ENCODE assay signal across 22 cellular contexts in the genomic region with DNA sequence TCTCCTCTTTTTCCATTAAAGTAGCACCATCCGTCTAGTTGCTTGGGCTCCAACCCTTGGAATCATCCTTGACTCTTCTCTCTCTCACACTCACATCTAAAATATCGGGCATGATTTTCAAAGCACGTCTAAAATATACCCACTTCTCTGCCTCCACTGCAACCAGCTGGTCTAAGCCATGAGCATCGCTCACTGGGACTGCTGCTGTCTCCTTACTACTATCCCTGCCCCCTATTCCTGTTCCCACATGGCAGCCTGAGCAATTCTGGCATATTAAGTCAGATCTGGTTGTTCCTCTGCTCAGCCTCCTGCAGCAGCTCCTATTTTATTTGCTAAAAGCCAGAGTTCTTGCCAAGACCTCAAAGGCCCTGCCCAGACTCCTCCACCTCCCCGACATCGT. TPM values are rescaled to one million over a fixed set of nuclear protein-coding genes. Genes with fewer than 3 reads are reported as not detected.
DNase-seq lines count a peak whose midpoint lies in the region; ATAC-seq and TF ChIP-seq lines count a peak whose summit lies in the region.
"Had no signal": no experiment of that assay in that cellular context is flagged by ENCODE, and none has a peak within 500 bp of the region (broad histone marks: within the 10 kb centered on the region; RNA-seq: fewer than 3 reads in every experiment).

No MANE protein-coding gene starts in this region.

- TF ChIP-seq CTCF in right atrium auricular region (IDR thresholded peaks at IDR 0.05) (no peak), nephron (IDR thresholded peaks at IDR 0.05; ENCODE audit: unreplicated experiment in 3 of 3) (no peak), left lung (IDR thresholded peaks at IDR 0.05) (no peak)

- no peak overlapping the region for H3K4me3 Mint-ChIP-seq in activated T-helper 17 cell treated with anti-CD3 and anti-CD28 coated beads, Interleukin-2, amount 50 U/mL, for 72 hours
- H3K4me3 Mint-ChIP-seq in nephron = no peak overlapping the region
- H3K4me3 Mint-ChIP-seq: activated CD8-positive, alpha-beta memory T cell treated with anti-CD3 and anti-CD28 coated beads, Interleukin-2, amount 10 ng/mL, durations not matched to agents 7 days and 5 days; activated T-helper 1 cell treated with anti-CD3 and anti-CD28 coated beads, Interleukin-12 subunit alpha, Interleukin-12 subunit beta, Interleukin-2, Interleukin-4 antibody, amounts not matched to agents 30 ng/mL and 10 ng/mL and 1 ng/mL, durations not matched to agents 14 hours and 24 hours and 36 hours; CD4-positive, CD25-positive, alpha-beta regulatory T cell had no signal

- no peaks in the 10 kb centered on the region for H3K27me3 Mint-ChIP-seq in activated T-helper 17 cell treated with anti-CD3 and anti-CD28 coated beads, Interleukin-2, amount 50 U/mL, for 72 hours
- no peaks in the 10 kb centered on the region for H3K27me3 Mint-ChIP-seq in nephron (ENCODE audit: low read depth)
- H3K27me3 Mint-ChIP-seq: activated CD8-positive, alpha-beta memory T cell treated with anti-CD3 and anti-CD28 coated beads, Interleukin-2, amount 10 ng/mL, durations not matched to agents 7 days and 5 days; CD4-positive, CD25-positive, alpha-beta regulatory T cell had no signal

- H3K4me1 ChIP-seq in right atrium auricular region (peaks cover 0 to 39% of the 10 kb centered on the region in 2 donors), left lung (peaks cover 0 to 15% of the 10 kb centered on the region in 2 donors)
- H3K4me1 ChIP-seq: SJSA1, suprapubic skin, vagina had no signal

- peak overlapping the region; percentile 58 for H3K27ac Mint-ChIP-seq in activated T-helper 17 cell treated with anti-CD3 and anti-CD28 coated beads, Interleukin-2, amount 50 U/mL, for 72 hours
- peak overlapping the region; percentile 0 to 15 (median 8) for H3K27ac Mint-ChIP-seq in nephron
- H3K27ac Mint-ChIP-seq: activated CD8-positive, alpha-beta memory T cell treated with anti-CD3 and anti-CD28 coated beads, Interleukin-2, amount 10 ng/mL, durations not matched to agents 7 days and 5 days had no signal

- H3K27me3 ChIP-seq in right atrium auricular region (no peaks in the 10 kb centered on the region), left lung (no peaks in the 10 kb centered on the region)
- H3K27me3 ChIP-seq: brain microvascular endothelial cell, heart left ventricle, suprapubic skin, vagina had no signal

- H3K27ac ChIP-seq in right atrium auricular region (peak overlapping the region; percentile 31 to 46), left lung (no peak overlapping the region)
- H3K27ac ChIP-seq: brain microvascular endothelial cell, PC-9, SJSA1, suprapubic skin, vagina had no signal

- H3K9me3 ChIP-seq in right atrium auricular region (no peaks in the 10 kb centered on the region), left lung (no peaks in the 10 kb centered on the region)
- H3K9me3 ChIP-seq: heart left ventricle, SJSA1, suprapubic skin, vagina had no signal

- intact Hi-C loops in Right ventricle myocardium inferior (cut with DNase I) = no loop called here
- intact Hi-C loops in left lung (cut with DNase I) = no loop called here

- DNase-seq in right atrium auricular region (ENCODE audit: low spot score) (no peak), Right ventricle myocardium inferior (ENCODE audit: missing footprints) (no peak), left lung (no peak), SIG-M5 (lab: John Stamatoyannopoulos, UW) (no peak), NCI-H2171 (lab: John Stamatoyannopoulos, UW) (no peak), NCI-H2196 treated with DMSO at 0.1 percent for 48 hours (lab: John Stamatoyannopoulos, UW; ENCODE audit: unreplicated experiment) (no peak)
- DNase-seq: activated CD8-positive, alpha-beta memory T cell treated with anti-CD3 and anti-CD28 coated beads, Interleukin-2, amount 10 ng/mL, durations not matched to agents 7 days and 5 days; brain microvascular endothelial cell; CD4-positive, CD25-positive, alpha-beta regulatory T cell; GDM1; heart left ventricle; NCI-H187 treated with DMSO at 0.1 percent for 48 hours; PC-9; T-helper 9 cell had no signal

- ATAC-seq in Right ventricle myocardium inferior (no peak), left lung (no peak)
- ATAC-seq in activated T-helper 17 cell treated with anti-CD3 and anti-CD28 coated beads, Interleukin-2, amount 50 U/mL, for 72 hours (replicated peaks) = no peak
- ATAC-seq: activated CD4-positive, CD25-positive, alpha-beta regulatory T cell treated with anti-CD3 and anti-CD28 coated beads, Interleukin-2, amount 50 U/mL, for 24 hours; activated CD8-positive, alpha-beta memory T cell treated with anti-CD3 and anti-CD28 coated beads, Interleukin-2, amount 10 ng/mL, durations not matched to agents 7 days and 5 days; left lobe of liver had no signal

- peaks cover 35% of the 10 kb centered on the region for H3K4me1 Mint-ChIP-seq in activated T-helper 17 cell treated with anti-CD3 and anti-CD28 coated beads, Interleukin-2, amount 50 U/mL, for 72 hours
- peaks cover 11% of the 10 kb centered on the region for H3K4me1 Mint-ChIP-seq in nephron

- no peaks in the 10 kb centered on the region for H3K9me3 Mint-ChIP-seq in activated T-helper 17 cell treated with anti-CD3 and anti-CD28 coated beads, Interleukin-2, amount 50 U/mL, for 72 hours
- no peaks in the 10 kb centered on the region for H3K9me3 Mint-ChIP-seq in nephron
- H3K9me3 Mint-ChIP-seq: activated T-helper 1 cell treated with anti-CD3 and anti-CD28 coated beads, Interleukin-12 subunit alpha, Interleukin-12 subunit beta, Interleukin-2, Interleukin-4 antibody, amounts not matched to agents 30 ng/mL and 10 ng/mL and 1 ng/mL, durations not matched to agents 14 hours and 24 hours and 36 hours had no signal

- H3K4me3 ChIP-seq in right atrium auricular region (no peak overlapping the region), left lung (no peak overlapping the region)
- H3K4me3 ChIP-seq: heart left ventricle, PC-9, SJSA1, suprapubic skin, vagina had no signal

- peaks cover 17% of the 10 kb centered on the region for H3K36me3 ChIP-seq in right atrium auricular region
- H3K36me3 ChIP-seq in left lung = peaks cover 0 to 15% of the 10 kb centered on the region in 2 donors
- H3K36me3 ChIP-seq: brain microvascular endothelial cell, SJSA1, suprapubic skin, vagina had no signal

- H3K36me3 Mint-ChIP-seq in activated T-helper 17 cell treated with anti-CD3 and anti-CD28 coated beads, Interleukin-2, amount 50 U/mL, for 72 hours (ENCODE audit: low read depth) = peaks cover 79% of the 10 kb centered on the region
- H3K36me3 Mint-ChIP-seq in nephron (ENCODE audit: low read depth) = peaks cover 50% of the 10 kb centered on the region

RNA-seq across cellular contexts. Expression of gene ST6GAL1, which starts 53.7 kb away (rescaled TPM):
- 10 to 100 TPM; 55.1 to 94.3 TPM for total RNA-seq in right atrium auricular region
- 77.1 TPM for total RNA-seq in Right ventricle myocardium inferior
- total RNA-seq in activated T-helper 17 cell treated with anti-CD3 and anti-CD28 coated beads, Interleukin-2, amount 50 U/mL, for 72 hours = 10 to 100 TPM; 68.0 to 77.4 TPM
- total RNA-seq in left lung = 100 to 1,000 TPM in 1 of 2 donors, 10 to 100 TPM in 1; 49.9 to 132 TPM

Comparison
In these comparisons a context has a peak if more than half of its experiments do, and no peak if none do; other contexts are left out.
1. H3K27ac ChIP-seq: peak in right atrium auricular region (2 of 2); none in left lung (0 of 2).